In genomic region chr17:61833536-61834203, GRCh38 we compare ENCODE assay signal across 13 cellular contexts. TPM values are rescaled to one million over a fixed set of nuclear protein-coding genes. Genes with fewer than 3 reads are reported as not detected.
A peak's percentile ranks its signal among the peaks of the same experiment; 100 is the strongest.
DNase-seq lines count a peak whose midpoint lies in the region; ATAC-seq and TF ChIP-seq lines count a peak whose summit lies in the region.
"Had no signal": no experiment of that assay in that cellular context is flagged by ENCODE, and none has a peak within 500 bp of the region (broad histone marks: within the 10 kb centered on the region; RNA-seq: fewer than 3 reads in every experiment).

No MANE protein-coding gene starts in this region.

- 52 to 61% methylated on average over 7 of the region's 7 CpGs for WGBS in gastroesophageal sphincter (ENCODE audit: low coverage in 1 of 2), 2 donors

- no peaks in the 10 kb centered on the region for H3K4me1 ChIP-seq in gastroesophageal sphincter
- H3K4me1 ChIP-seq: upper lobe of right lung had no signal

- no peak for TF ChIP-seq EP300 in gastroesophageal sphincter (IDR thresholded peaks at IDR 0.05)

- no peak for TF ChIP-seq POLR2A in gastroesophageal sphincter (IDR thresholded peaks at IDR 0.05)
- TF ChIP-seq POLR2A in GM18505 (IDR thresholded peaks at IDR 0.05; ENCODE audit: borderline replicate concordance, extremely low read depth, insufficient read depth, insufficient read length), result no peak

- intact Hi-C loops in Right ventricle myocardium superior (cut with DNase I), result no loop called here

- H3K36me3 ChIP-seq in gastroesophageal sphincter, result no peaks in the 10 kb centered on the region
- H3K36me3 ChIP-seq: upper lobe of right lung had no signal

- no peaks in the 10 kb centered on the region for H3K9me3 ChIP-seq in gastroesophageal sphincter
- H3K9me3 ChIP-seq: upper lobe of right lung had no signal

- DNase-seq in EH (ENCODE audit: low read depth) (peak; percentile 93), NCI-H460 (ENCODE audit: extremely low read depth, low read depth) (peak; percentile 40), choroid plexus epithelial cell (ENCODE audit: low read depth) (peak; percentile 80), kidney tubule cell (ENCODE audit: low spot score) (peak; percentile 81), Right ventricle myocardium superior (no peak)
- DNase-seq: activated CD8-positive, alpha-beta T cell treated with anti-CD3 and anti-CD28 coated beads, Interleukin-2, amount 10 ng/mL, durations not matched to agents 7 days and 5 days; NCI-H345; T-cell; upper lobe of right lung had no signal

- no peak for ATAC-seq in gastroesophageal sphincter
- ATAC-seq in GM18505 (IDR thresholded peaks at IDR 0.05; ENCODE audit: unreplicated experiment), result no peak
- no peak for ATAC-seq in HG03280 (IDR thresholded peaks at IDR 0.05; ENCODE audit: unreplicated experiment)
- no peak for ATAC-seq in Right ventricle myocardium superior (ENCODE audit: poor library complexity)
- ATAC-seq: activated CD8-positive, alpha-beta T cell treated with anti-CD3 and anti-CD28 coated beads, Interleukin-2, amount 10 ng/mL, durations not matched to agents 7 days and 5 days; sciatic nerve; T-cell; upper lobe of right lung had no signal

- no peak overlapping the region for H3K27ac ChIP-seq in gastroesophageal sphincter
- H3K27ac ChIP-seq: upper lobe of right lung had no signal

- H3K4me3 ChIP-seq in choroid plexus epithelial cell (ENCODE audit: low read depth, low read length) (no peak overlapping the region), gastroesophageal sphincter (no peak overlapping the region)
- H3K4me3 ChIP-seq: upper lobe of right lung had no signal

- H3K27me3 ChIP-seq in gastroesophageal sphincter, result no peaks in the 10 kb centered on the region
- H3K27me3 ChIP-seq: upper lobe of right lung had no signal

- no peak for TF ChIP-seq CTCF in choroid plexus epithelial cell (conservative IDR thresholded peaks at IDR 0.05; ENCODE audit: low read depth, low read length)
- no peak for TF ChIP-seq CTCF in gastroesophageal sphincter (IDR thresholded peaks at IDR 0.05)

RNA-seq across cellular contexts. Expression of gene BRIP1, which starts 29.7 kb away (rescaled TPM):
- 4.8 and 4.9 TPM in 2 replicates for total RNA-seq in NCI-H460 (2014; rRNA removed; shearing (Covaris generic))
- polyA plus RNA-seq in NCI-H460 (2014; cell fraction: nucleus; rRNA removed), result 14.0 and 18.3 TPM in 2 replicates
- total RNA-seq in gastroesophageal sphincter (1 to 10 TPM in 1 of 4 donors, under 1 TPM in 3; 0.15 to 1.1 (median 0.29) TPM), Right ventricle myocardium superior (0.22 TPM)
